14 cellular contexts compared by ENCODE assay signal in the genomic region with DNA sequence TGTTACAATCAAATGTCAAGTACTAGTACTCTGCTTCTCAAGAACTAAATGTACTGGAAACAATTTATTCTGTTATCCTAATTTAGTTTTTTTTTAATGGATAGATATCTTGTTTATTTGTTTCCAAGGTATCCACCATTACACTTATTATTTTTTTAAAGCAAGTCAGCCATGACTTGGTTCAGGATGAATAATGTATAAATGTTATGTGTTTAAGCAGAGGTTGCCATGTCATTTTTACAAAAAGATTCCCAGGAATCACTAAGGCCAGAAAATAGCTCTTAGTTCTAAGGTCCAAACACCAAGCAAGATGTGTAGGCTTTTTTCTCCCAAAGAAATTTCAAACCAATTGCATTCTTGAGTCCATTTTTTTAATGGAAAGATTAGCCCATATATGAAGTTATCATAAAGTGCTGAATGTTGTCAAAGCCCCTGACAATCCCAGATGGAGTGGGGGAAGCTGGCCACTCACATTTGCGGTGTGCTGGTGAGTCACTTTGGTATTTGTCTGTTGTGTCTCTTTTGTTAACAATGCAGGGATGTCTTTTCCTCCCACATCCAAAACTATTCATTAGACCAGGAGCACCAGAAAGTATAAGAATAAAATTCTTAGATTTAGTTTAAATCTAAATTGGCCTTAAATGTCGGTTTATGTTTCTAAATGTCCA.
DNase-seq lines count a peak whose midpoint lies in the region; ATAC-seq and TF ChIP-seq lines count a peak whose summit lies in the region.
"Had no signal": no experiment of that assay in that cellular context is flagged by ENCODE, and none has a peak within 500 bp of the region (broad histone marks: within the 10 kb centered on the region; RNA-seq: fewer than 3 reads in every experiment).

No MANE protein-coding gene starts in this region.

- H3K27me3 Mint-ChIP-seq in nephron (ENCODE audit: low read depth) = peaks cover 6% of the 10 kb centered on the region
- peaks cover 37% of the 10 kb centered on the region for H3K27me3 Mint-ChIP-seq in activated CD8-positive, alpha-beta memory T cell treated with anti-CD3 and anti-CD28 coated beads, Interleukin-2, amount 10 ng/mL, durations not matched to agents 7 days and 5 days

- H3K4me1 Mint-ChIP-seq in nephron = peaks cover 31% of the 10 kb centered on the region
- H3K4me1 Mint-ChIP-seq in activated CD8-positive, alpha-beta memory T cell treated with anti-CD3 and anti-CD28 coated beads, Interleukin-2, amount 10 ng/mL, durations not matched to agents 7 days and 5 days = no peaks in the 10 kb centered on the region

- H3K4me3 Mint-ChIP-seq in nephron = no peak overlapping the region
- H3K4me3 Mint-ChIP-seq in activated CD8-positive, alpha-beta memory T cell treated with anti-CD3 and anti-CD28 coated beads, Interleukin-2, amount 10 ng/mL, durations not matched to agents 7 days and 5 days = no peak overlapping the region
- H3K4me3 Mint-ChIP-seq: activated CD8-positive, alpha-beta T cell treated with anti-CD3 and anti-CD28 coated beads, Interleukin-2, amount 10 ng/mL, durations not matched to agents 7 days and 5 days had no signal

- CTCF ChIA-PET in activated CD8-positive, alpha-beta memory T cell treated with anti-CD3 and anti-CD28 coated beads, Interleukin-2, amount 10 ng/mL, durations not matched to agents 7 days and 5 days (lab: Charles Lee) = no interaction called here

- H3K9me3 Mint-ChIP-seq in nephron = no peaks in the 10 kb centered on the region
- H3K9me3 Mint-ChIP-seq in activated CD8-positive, alpha-beta memory T cell treated with anti-CD3 and anti-CD28 coated beads, Interleukin-2, amount 10 ng/mL, durations not matched to agents 7 days and 5 days (ENCODE audit: low read depth) = no peaks in the 10 kb centered on the region

- no peaks in the 10 kb centered on the region for H3K36me3 Mint-ChIP-seq in nephron (ENCODE audit: low read depth)
- H3K36me3 Mint-ChIP-seq in activated CD8-positive, alpha-beta memory T cell treated with anti-CD3 and anti-CD28 coated beads, Interleukin-2, amount 10 ng/mL, durations not matched to agents 7 days and 5 days = no peaks in the 10 kb centered on the region

- DNase-seq in AG08396 (ENCODE audit: low spot score) (peak; percentile 33), NCI-H226 (peak; percentile 71), dermis blood vessel endothelial cell (peak; percentile 38), nucleus accumbens (lab: John Stamatoyannopoulos, UW) (no peak), left lobe of liver (ENCODE audit: low spot score) (no peak)
- DNase-seq in activated CD8-positive, alpha-beta memory T cell treated with anti-CD3 and anti-CD28 coated beads, Interleukin-2, amount 10 ng/mL, durations not matched to agents 7 days and 5 days = no peak
- DNase-seq: activated CD8-positive, alpha-beta T cell treated with anti-CD3 and anti-CD28 coated beads, Interleukin-2, amount 10 ng/mL, durations not matched to agents 7 days and 5 days; kidney; NCI-H1436 treated with DMSO at 0.1 percent for 48 hours; ovary; stimulated activated CD4-positive, alpha-beta T cell treated with anti-CD3 and anti-CD28 coated beads, Interleukin-2, amount 100 ng/mL, for 48 hours; T-helper 2 cell had no signal

- H3K27ac Mint-ChIP-seq in nephron = peak overlapping the region in 2 of 3 experiments; percentile 40 to 53
- no peak overlapping the region for H3K27ac Mint-ChIP-seq in activated CD8-positive, alpha-beta memory T cell treated with anti-CD3 and anti-CD28 coated beads, Interleukin-2, amount 10 ng/mL, durations not matched to agents 7 days and 5 days
- H3K27ac Mint-ChIP-seq: activated CD8-positive, alpha-beta T cell treated with anti-CD3 and anti-CD28 coated beads, Interleukin-2, amount 10 ng/mL, durations not matched to agents 7 days and 5 days had no signal

- ATAC-seq in activated CD8-positive, alpha-beta memory T cell treated with anti-CD3 and anti-CD28 coated beads, Interleukin-2, amount 10 ng/mL, durations not matched to agents 7 days and 5 days = no peak
- no peak for ATAC-seq in HG03139 (IDR thresholded peaks at IDR 0.05; ENCODE audit: unreplicated experiment)
- ATAC-seq in left lobe of liver = no peak
- ATAC-seq: activated CD8-positive, alpha-beta T cell treated with anti-CD3 and anti-CD28 coated beads, Interleukin-2, amount 10 ng/mL, durations not matched to agents 7 days and 5 days had no signal

- TF ChIP-seq CTCF in nephron (IDR thresholded peaks at IDR 0.05; ENCODE audit: unreplicated experiment in 3 of 3) = no peak

Comparison
In these comparisons a context has a peak if more than half of its experiments do, and no peak if none do; other contexts are left out.
1. DNase-seq: peak in AG08396 (single experiment), NCI-H226 (single experiment) and dermis blood vessel endothelial cell (single experiment); none in nucleus accumbens (0 of 56), activated CD8-positive, alpha-beta memory T cell treated with anti-CD3 and anti-CD28 coated beads, Interleukin-2, amount 10 ng/mL, durations not matched to agents 7 days and 5 days (single experiment) and left lobe of liver (single experiment).